Comparison of ENCODE assay signal across 1 cellular context in the genomic region with DNA sequence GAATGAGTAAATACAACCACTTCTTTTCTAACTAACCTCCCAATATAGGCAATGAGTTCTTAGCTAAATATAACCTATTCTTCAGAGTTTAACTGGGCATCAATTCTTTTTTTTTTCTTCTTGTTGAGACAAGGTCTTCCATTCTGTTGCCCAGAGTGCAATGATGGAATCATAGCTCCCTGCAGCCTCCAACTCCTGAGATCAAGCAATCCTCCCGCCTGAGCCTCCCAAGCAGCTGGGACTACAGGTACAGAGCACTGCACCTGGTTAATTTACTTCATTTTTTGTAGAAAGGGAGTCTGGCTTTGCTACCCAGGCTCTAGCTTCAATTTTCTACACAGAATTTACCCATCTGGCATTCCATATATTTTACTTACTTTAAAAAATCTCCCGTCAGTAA.
TF ChIP-seq lines count a peak whose summit lies in the region.

No MANE protein-coding gene starts in this region.

TF ChIP-seq in H1, 55 proteins besides CTCF, POLR2A, EP300 and RAD21 (continued from another document):
- no peak for TF ChIP-seq POU5F1 (IDR thresholded peaks at IDR 0.05; ENCODE audit: low read depth, low read length)
- no peak for TF ChIP-seq CBX5 (IDR thresholded peaks at IDR 0.05; ENCODE audit: low read depth, low read length)
- TF ChIP-seq, protein P1, sequence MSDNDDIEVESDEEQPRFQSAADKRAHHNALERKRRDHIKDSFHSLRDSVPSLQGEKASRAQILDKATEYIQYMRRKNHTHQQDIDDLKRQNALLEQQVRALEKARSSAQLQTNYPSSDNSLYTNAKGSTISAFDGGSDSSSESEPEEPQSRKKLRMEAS (IDR thresholded peaks at IDR 0.05), result no peak
- no peak for TF ChIP-seq RFX5 (IDR thresholded peaks at IDR 0.05; ENCODE audit: borderline replicate concordance, low read depth, low read length)
- TF ChIP-seq EZH2 (IDR thresholded peaks at IDR 0.05; ENCODE audit: low read depth, low read length, severe bottlenecking), result no peak
- no peak for TF ChIP-seq CBX8 (IDR thresholded peaks at IDR 0.05; ENCODE audit: borderline replicate concordance, low read depth, low read length)
- no peak for TF ChIP-seq MAFK (IDR thresholded peaks at IDR 0.05; ENCODE audit: low read depth, low read length)
- no peak for TF ChIP-seq EGR1 (IDR thresholded peaks at IDR 0.05; ENCODE audit: borderline replicate concordance, low read depth, low read length)
- no peak for TF ChIP-seq SP4 (IDR thresholded peaks at IDR 0.05; ENCODE audit: low read length)
- TF ChIP-seq SIN3A (conservative IDR thresholded peaks at IDR 0.05 in 1 of 2, IDR thresholded peaks at IDR 0.05 in 1 of 2; ENCODE audit: low read depth in 1 of 2, low read length in 2 of 2), result no peak
- TF ChIP-seq TAF1 (IDR thresholded peaks at IDR 0.05; ENCODE audit: low read depth, low read length), result no peak
TF ChIP-seq in H1: peak in this region for 0.
